Comparison of ENCODE assay signal across 1 cellular context in the genomic region with DNA sequence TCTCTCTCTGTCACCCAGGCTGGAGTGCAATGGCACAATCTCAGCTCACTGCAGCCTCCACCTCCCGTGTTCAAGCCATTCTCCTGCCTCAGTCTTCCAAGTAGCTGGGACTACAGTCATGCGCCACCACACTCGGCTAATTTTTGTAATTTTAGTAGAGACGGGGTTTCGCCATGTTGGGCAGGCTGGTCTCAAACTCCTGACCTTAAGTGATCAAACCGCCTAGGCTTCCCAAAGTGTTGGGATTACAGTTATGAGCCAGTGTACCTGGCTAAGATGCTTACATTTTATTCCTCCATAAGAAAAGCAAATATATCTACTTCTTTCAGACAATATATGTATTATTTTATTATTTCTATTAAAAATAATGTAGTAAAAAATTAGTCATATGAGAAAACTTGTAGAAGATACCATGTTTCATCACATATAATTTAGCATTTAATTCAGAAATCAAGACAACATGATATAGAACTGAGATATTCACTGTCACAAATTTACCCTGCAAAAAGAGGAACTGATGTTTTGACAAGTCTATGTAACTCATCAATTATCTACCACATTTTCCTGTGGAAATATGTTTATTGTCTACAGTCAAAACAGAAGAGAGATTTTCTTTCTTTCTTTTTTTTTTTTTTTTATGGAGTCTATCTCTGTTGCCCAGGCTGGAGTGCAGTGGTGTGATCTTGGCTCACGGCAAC.
TF ChIP-seq lines count a peak whose summit lies in the region.

No MANE protein-coding gene starts in this region.

TF ChIP-seq in GM12878, 131 proteins besides CTCF, POLR2A, EP300 and RAD21:
- peak; percentile 7; the same call in 1 of the 2 replicates for TF ChIP-seq SPI1 (IDR thresholded peaks at IDR 0.05; ENCODE audit: borderline replicate concordance, insufficient read depth, low read depth, low read length)
- TF ChIP-seq IKZF2 (IDR thresholded peaks at IDR 0.05) = peak in 1 of 2 experiments; percentile 28; a peak in 1 of 4 replicates
